In genomic region chr15:101633356-101633755, GRCh38 we compare ENCODE assay signal across 28 cellular contexts.
"Had no signal": no experiment of that assay in that cellular context is flagged by ENCODE, and none has a peak within 500 bp of the region (broad histone marks: within the 10 kb centered on the region; RNA-seq: fewer than 3 reads in every experiment).

No MANE protein-coding gene starts in this region.

- ATAC-seq: naive thymus-derived CD8-positive, alpha-beta T cell; right cardiac atrium; right lobe of liver; stimulated activated effector memory CD8-positive, alpha-beta T cell treated with anti-CD3 and anti-CD28 coated beads, Interleukin-12 subunit alpha, Interleukin-12 subunit beta, amount 100 ng/mL, for 72 hours; stimulated activated naive B cell treated with anti-CD40 and anti-IgM and Interleukin-4, amounts not matched to agents 10 μg/mL and 1 μg/mL and 100 μg/mL, for 72 hours had no signal

- H3K27ac Mint-ChIP-seq: nephron; neural progenitor cell; stimulated activated effector memory CD8-positive, alpha-beta T cell treated with anti-CD3 and anti-CD28 coated beads, Interleukin-12 subunit alpha, Interleukin-12 subunit beta, amount 100 ng/mL, for 72 hours; stimulated activated naive B cell treated with anti-CD40 and anti-IgM and Interleukin-4, amounts not matched to agents 10 μg/mL and 1 μg/mL and 100 μg/mL, for 72 hours; stimulated activated naive CD8-positive, alpha-beta T cell treated with anti-CD3 and anti-CD28 coated beads, Interleukin-15, Interleukin-2, amounts not matched to agents 100 ng/mL and 50 ng/mL, for 24 hours had no signal

- H3K27me3 ChIP-seq: neural progenitor cell, ovary, right lobe of liver, sigmoid colon, stomach, thyroid gland, tibial nerve, upper lobe of left lung, vagina had no signal

- H3K9me3 ChIP-seq: ovary, prostate gland, right lobe of liver, sigmoid colon, stomach, thoracic aorta, thyroid gland, tibial nerve, upper lobe of left lung, vagina had no signal

- H3K27ac ChIP-seq: neural progenitor cell, ovary, parathyroid adenoma, prostate gland, right lobe of liver, sigmoid colon, stomach, thoracic aorta, thyroid gland, tibial nerve, upper lobe of left lung, vagina had no signal

- H3K9me3 Mint-ChIP-seq: naive thymus-derived CD8-positive, alpha-beta T cell; nephron; neural progenitor cell; stimulated activated effector memory CD8-positive, alpha-beta T cell treated with anti-CD3 and anti-CD28 coated beads, Interleukin-12 subunit alpha, Interleukin-12 subunit beta, amount 100 ng/mL, for 72 hours; stimulated activated naive B cell treated with anti-CD40 and anti-IgM and Interleukin-4, amounts not matched to agents 10 μg/mL and 1 μg/mL and 100 μg/mL, for 72 hours; stimulated activated naive CD8-positive, alpha-beta T cell treated with anti-CD3 and anti-CD28 coated beads, Interleukin-15, Interleukin-2, amounts not matched to agents 100 ng/mL and 50 ng/mL, for 24 hours had no signal

- H3K4me1 Mint-ChIP-seq: nephron; stimulated activated effector memory CD8-positive, alpha-beta T cell treated with anti-CD3 and anti-CD28 coated beads, Interleukin-12 subunit alpha, Interleukin-12 subunit beta, amount 100 ng/mL, for 72 hours; stimulated activated naive B cell treated with anti-CD40 and anti-IgM and Interleukin-4, amounts not matched to agents 10 μg/mL and 1 μg/mL and 100 μg/mL, for 72 hours had no signal

- H3K36me3 ChIP-seq: neural progenitor cell, ovary, prostate gland, right lobe of liver, thoracic aorta, thyroid gland, vagina had no signal

- H3K9ac ChIP-seq: neural progenitor cell, parathyroid adenoma had no signal

- H3K4me3 Mint-ChIP-seq: naive thymus-derived CD8-positive, alpha-beta T cell; nephron; neural progenitor cell; stimulated activated effector memory CD8-positive, alpha-beta T cell treated with anti-CD3 and anti-CD28 coated beads, Interleukin-12 subunit alpha, Interleukin-12 subunit beta, amount 100 ng/mL, for 72 hours; stimulated activated naive B cell treated with anti-CD40 and anti-IgM and Interleukin-4, amounts not matched to agents 10 μg/mL and 1 μg/mL and 100 μg/mL, for 72 hours; stimulated activated naive CD8-positive, alpha-beta T cell treated with anti-CD3 and anti-CD28 coated beads, Interleukin-15, Interleukin-2, amounts not matched to agents 100 ng/mL and 50 ng/mL, for 24 hours had no signal

- H3K27me3 Mint-ChIP-seq: naive thymus-derived CD8-positive, alpha-beta T cell; stimulated activated naive B cell treated with anti-CD40 and anti-IgM and Interleukin-4, amounts not matched to agents 10 μg/mL and 1 μg/mL and 100 μg/mL, for 72 hours; stimulated activated naive CD8-positive, alpha-beta T cell treated with anti-CD3 and anti-CD28 coated beads, Interleukin-15, Interleukin-2, amounts not matched to agents 100 ng/mL and 50 ng/mL, for 24 hours had no signal

- H3K4me1 ChIP-seq: parathyroid adenoma, prostate gland, sigmoid colon, stomach, thyroid gland, tibial nerve, upper lobe of left lung, vagina had no signal

- H3K36me3 Mint-ChIP-seq: neural progenitor cell had no signal

- DNase-seq: naive thymus-derived CD8-positive, alpha-beta T cell; occipital lobe; ovary; posterior cingulate gyrus; retina; right cardiac atrium; right lobe of liver; sigmoid colon; small intestine; stimulated activated CD4-positive, alpha-beta T cell treated with anti-CD3 and anti-CD28 coated beads, Interleukin-15, amount 100 ng/mL, for 24 hours; stimulated activated CD4-positive, alpha-beta T cell treated with anti-CD3 and anti-CD28 coated beads, Interleukin-2, amount 100 ng/mL, for 24 hours; stimulated activated CD4-positive, alpha-beta T cell treated with anti-CD3 and anti-CD28 coated beads, Interleukin-2, amount 100 ng/mL, for 48 hours; stimulated activated CD4-positive, alpha-beta T cell treated with anti-CD3 and anti-CD28 coated beads, Interleukin-4, amount 100 ng/mL, for 24 hours; stimulated activated naive B cell treated with anti-CD40 and anti-IgM and Interleukin-4, amounts not matched to agents 10 μg/mL and 1 μg/mL and 100 μg/mL, for 72 hours; stimulated activated naive CD4-positive, alpha-beta T cell treated with Interleukin-2 at 50 U/mL for 16 hours; stomach; thyroid gland; trophoblast cell; upper lobe of left lung had no signal

- H3K4me3 ChIP-seq: neural progenitor cell, ovary, prostate gland, right lobe of liver, sigmoid colon, stomach, thoracic aorta, thyroid gland, tibial nerve, upper lobe of left lung, vagina had no signal
